ENCODE assay signal across 30 cellular contexts in the genomic region with DNA sequence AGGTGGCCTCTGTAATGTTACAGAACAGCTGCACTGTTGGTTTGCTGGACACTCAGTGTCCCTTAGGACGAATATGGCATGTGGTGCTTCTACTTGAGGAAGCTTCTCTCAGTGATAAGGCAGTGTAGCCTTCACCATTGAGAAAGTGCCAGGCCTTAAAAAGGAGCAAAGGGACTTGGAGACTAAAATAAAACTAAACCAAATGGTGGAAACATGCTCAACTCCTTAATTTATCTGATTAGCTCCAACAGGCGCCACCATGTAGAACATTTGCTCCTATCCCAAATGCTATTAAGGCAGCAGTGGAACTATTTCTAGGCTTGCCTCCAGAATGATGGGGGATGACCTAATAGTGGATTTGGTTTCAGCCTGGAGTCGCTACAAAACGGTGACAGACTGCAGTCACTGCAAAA.
"Had no signal": no experiment of that assay in that cellular context is flagged by ENCODE, and none has a peak within 500 bp of the region (broad histone marks: within the 10 kb centered on the region; RNA-seq: fewer than 3 reads in every experiment).

No MANE protein-coding gene starts in this region.

- ATAC-seq: activated CD8-positive, alpha-beta T cell treated with anti-CD3 and anti-CD28 coated beads, Interleukin-2, amount 10 ng/mL, durations not matched to agents 7 days and 5 days; activated naive CD4-positive, alpha-beta T cell treated with anti-CD3 and anti-CD28 coated beads, Interleukin-2, amount 50 U/mL, for 72 hours; activated naive CD8-positive, alpha-beta T cell treated with anti-CD3 and anti-CD28 coated beads, Interleukin-2, amount 50 U/mL, for 24 hours; activated T-cell treated with anti-CD3 and anti-CD28 coated beads, Interleukin-2, amount 50 U/mL, for 4 hours; body of pancreas; Panc1; T-helper 17 cell; WTC11 had no signal

- H3K27me3 ChIP-seq: ascending aorta, body of pancreas had no signal

- H3K27ac ChIP-seq: ascending aorta, body of pancreas had no signal

- H3K4me1 ChIP-seq: ascending aorta, body of pancreas had no signal

- DNase-seq: activated CD4-positive, alpha-beta T cell treated with anti-CD3 and anti-CD28 coated beads for 48 hours; activated CD4-positive, alpha-beta T cell treated with anti-CD3 and anti-CD28 coated beads, Interleukin-2, amount 50 U/mL, for 4 hours; activated CD4-positive, CD25-positive, alpha-beta regulatory T cell treated with anti-CD3 and anti-CD28 coated beads, Interleukin-2, amount 50 U/mL, for 72 hours; activated CD8-positive, alpha-beta T cell treated with anti-CD3 and anti-CD28 coated beads, Interleukin-2, amount 10 ng/mL, durations not matched to agents 7 days and 5 days; activated effector memory CD4-positive, alpha-beta T cell treated with anti-CD3 and anti-CD28 coated beads, Interleukin-2, amount 50 U/mL, for 16 hours; activated naive CD4-positive, alpha-beta T cell treated with Interleukin-2 at 50 U/mL for 16 hours; activated naive CD8-positive, alpha-beta T cell treated with anti-CD3 and anti-CD28 coated beads, Interleukin-2, amount 50 U/mL, for 24 hours; activated T-cell treated with anti-CD3 and anti-CD28 coated beads, Interleukin-2, amount 50 U/mL, for 4 hours; amniotic stem cell; body of pancreas; KG1; NCI-H1092 treated with DMSO at 0.1 percent for 48 hours; NCI-H1417 treated with DMSO at 0.1 percent for 48 hours; NCI-H1694; NCI-H2029; NCI-H2107; NCI-H2171 treated with DMSO at 0.1 percent for 48 hours; NCI-H226; NCI-H526 treated with DMSO at 0.1 percent for 48 hours; NCI-H82; NK-92 treated with Interleukin-12 subunit alpha and Interleukin-12 subunit beta, amount 100 ng/mL, for 24 hours; OCI-M1; RPMI8226; SHP77 treated with DMSO at 0.1 percent for 48 hours; T-helper 17 cell; T-helper 9 cell had no signal

- H3K4me3 ChIP-seq: ascending aorta, body of pancreas had no signal

- H3K9me3 ChIP-seq: ascending aorta, body of pancreas had no signal

- H3K36me3 ChIP-seq: ascending aorta had no signal
